ENCODE assay signal across 17 cellular contexts in the genomic region with DNA sequence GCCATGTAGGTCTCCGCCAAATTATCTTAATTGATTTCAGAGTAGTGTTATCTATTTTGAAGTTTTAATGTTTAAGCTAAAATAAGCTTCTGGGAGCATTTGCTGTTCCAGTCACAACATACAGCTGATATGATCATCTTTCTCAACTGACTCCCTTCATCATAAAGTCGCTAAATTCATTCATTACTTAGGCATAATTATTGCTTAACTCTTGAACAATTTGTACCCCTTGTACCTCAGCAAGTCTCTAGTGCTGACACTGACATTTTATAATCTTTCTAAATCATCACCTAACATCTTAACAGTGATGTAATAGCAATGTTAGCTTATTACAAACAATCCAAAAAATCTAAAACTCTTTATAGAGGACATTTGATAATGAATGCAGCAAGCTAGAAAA. TPM values are rescaled to one million over a fixed set of nuclear protein-coding genes. Genes with fewer than 3 reads are reported as not detected.
"Had no signal": no experiment of that assay in that cellular context is flagged by ENCODE, and none has a peak within 500 bp of the region (broad histone marks: within the 10 kb centered on the region; RNA-seq: fewer than 3 reads in every experiment).

No MANE protein-coding gene starts in this region.

- H3K27ac ChIP-seq: SJSA1, SK-N-MC had no signal

- H3K36me3 ChIP-seq: MG63 had no signal

- H3K27me3 ChIP-seq: MG63, SJSA1 had no signal

- DNase-seq: Karpas-422, KBM-7, MG63, NCI-H1436, NCI-H1694, NCI-H187 treated with DMSO at 0.1 percent for 48 hours, NCI-H2227 treated with DMSO at 0.1 percent for 48 hours, NCI-H524, NCI-H526 treated with DMSO at 0.1 percent for 48 hours, Right ventricle myocardium superior, SIG-M5 had no signal

- FAIRE-seq: RCC 7860 had no signal

- H3K9me3 ChIP-seq: MG63, SJSA1 had no signal

- H3K4me3 ChIP-seq: MG63, SJSA1, SK-N-MC had no signal

RNA-seq across cellular contexts. Expression of gene WNT16, which starts 54.3 kb away (rescaled TPM):
- total RNA-seq: HT-29; NCI-H460; Right ventricle myocardium superior; SJSA1; T-helper 1 cell treated with Interleukin-12 subunit alpha and Interleukin-12 subunit beta and Interleukin-4 antibody, amounts not matched to agents 30 ng/mL and 1 ng/mL, for 36 hours had no signal
